In genomic region chr3:185842241-185842640, GRCh38 we compare ENCODE assay signal across 1 cellular context.
A peak's percentile ranks its signal among the peaks of the same experiment; 100 is the strongest.
TF ChIP-seq lines count a peak whose summit lies in the region.

No MANE protein-coding gene starts in this region.

TF ChIP-seq in HepG2, 621 proteins besides CTCF, POLR2A, EP300 and RAD21:
- TF ChIP-seq FOXM1 (CRISPR knock-in tag; IDR thresholded peaks at IDR 0.05) (no peak), ZNF629 (CRISPR knock-in tag; conservative IDR thresholded peaks at IDR 0.05) (0 out of 2 replicates have a peak, but pooled peaks have one; percentile 0)
TF ChIP-seq in HepG2: peak in this region for 1.
